In genomic region chr10:77898323-77899079, GRCh38 we compare ENCODE assay signal across 9 cellular contexts. TPM values are rescaled to one million over a fixed set of nuclear protein-coding genes. Genes with fewer than 3 reads are reported as not detected.
DNase-seq lines count a peak whose midpoint lies in the region; ATAC-seq and TF ChIP-seq lines count a peak whose summit lies in the region.
"Had no signal": no experiment of that assay in that cellular context is flagged by ENCODE, and none has a peak within 500 bp of the region (broad histone marks: within the 10 kb centered on the region; RNA-seq: fewer than 3 reads in every experiment).

No MANE protein-coding gene starts in this region.

- no peaks in the 10 kb centered on the region for H3K9me3 Mint-ChIP-seq in HFFc6
- H3K9me3 Mint-ChIP-seq in activated naive CD4-positive, alpha-beta T cell treated with anti-CD3 and anti-CD28 coated beads, Interleukin-2, amount 50 U/mL, for 72 hours = no peaks in the 10 kb centered on the region

- H3K27ac Mint-ChIP-seq in HFFc6 = peak overlapping the region; percentile 72
- no peak overlapping the region for H3K27ac Mint-ChIP-seq in activated naive CD4-positive, alpha-beta T cell treated with anti-CD3 and anti-CD28 coated beads, Interleukin-2, amount 50 U/mL, for 72 hours

- H3K36me3 Mint-ChIP-seq in HFFc6 (ENCODE audit: low read depth) = no peaks in the 10 kb centered on the region; the same call in 1 of the 2 replicates
- H3K36me3 Mint-ChIP-seq in activated naive CD4-positive, alpha-beta T cell treated with anti-CD3 and anti-CD28 coated beads, Interleukin-2, amount 50 U/mL, for 72 hours = no peaks in the 10 kb centered on the region

- H3K9ac ChIP-seq in smooth muscle cell (ENCODE audit: low read depth) = no peak overlapping the region

- H3F3A ChIP-seq in smooth muscle cell (ENCODE audit: low read depth) = no peaks in the 10 kb centered on the region

- in situ Hi-C loops in GM13977 (cut with MboI; ENCODE audit: low pct_unique_long_range_greater_than_20kb, low sequenced_read_pairs, unreplicated experiment) = no loop called here

- no peak overlapping the region for H3K4me3 Mint-ChIP-seq in HFFc6

- no peak overlapping the region for H3K4me3 ChIP-seq in smooth muscle cell

- H3K27me3 ChIP-seq in foreskin keratinocyte (no peaks in the 10 kb centered on the region), smooth muscle cell (ENCODE audit: low read depth) (no peaks in the 10 kb centered on the region)

- H3K9me3 ChIP-seq in smooth muscle cell (replicated peaks; ENCODE audit: low read depth) = no peaks in the 10 kb centered on the region

- peaks cover 97% of the 10 kb centered on the region for H4K20me1 ChIP-seq in smooth muscle cell (ENCODE audit: low read depth)

- H3K4me1 ChIP-seq in foreskin keratinocyte (peaks cover 42% of the 10 kb centered on the region), smooth muscle cell (ENCODE audit: low read depth) (no peaks in the 10 kb centered on the region)

- peak; percentile 90 for ATAC-seq in foreskin keratinocyte
- no peak for ATAC-seq in activated naive CD4-positive, alpha-beta T cell treated with anti-CD3 and anti-CD28 coated beads, Interleukin-2, amount 50 U/mL, for 72 hours

- H3K79me2 ChIP-seq in smooth muscle cell (ENCODE audit: low read depth) = peaks cover 91% of the 10 kb centered on the region

- 63% methylated on average over 19 of the region's 19 CpGs for WGBS in smooth muscle cell (ENCODE audit: low lambda C conversion rate)

- H3K4me2 ChIP-seq in smooth muscle cell = peak overlapping the region; percentile 17

- H2AFZ ChIP-seq in smooth muscle cell (ENCODE audit: low read depth) = no peak overlapping the region

- TF ChIP-seq CTCF in HFFc6 (IDR thresholded peaks at IDR 0.05) = no peak
- TF ChIP-seq CTCF in foreskin keratinocyte (conservative IDR thresholded peaks at IDR 0.05) = peak; percentile 29
- no peak for TF ChIP-seq CTCF in smooth muscle cell (IDR thresholded peaks at IDR 0.05; ENCODE audit: borderline replicate concordance, insufficient read depth, poor library complexity, severe bottlenecking)
- TF ChIP-seq CTCF in GM13977 (IDR thresholded peaks at IDR 0.05; ENCODE audit: extremely low read depth, insufficient read depth, missing control alignments) = no peak

- peak overlapping the region; percentile 75 for H3K27ac ChIP-seq in foreskin keratinocyte
- no peak overlapping the region for H3K27ac ChIP-seq in smooth muscle cell (ENCODE audit: low read depth)

- H3K4me1 Mint-ChIP-seq in HFFc6 (ENCODE audit: low read depth) = peaks cover 36% of the 10 kb centered on the region

- peaks cover 1% of the 10 kb centered on the region; the same call in 1 of the 2 replicates for H3K27me3 Mint-ChIP-seq in HFFc6 (ENCODE audit: insufficient read depth)

- DNase-seq in HFFc6 = no peak
- DNase-seq in NCI-H82 treated with DMSO at 0.1 percent for 48 hours (lab: John Stamatoyannopoulos, UW; ENCODE audit: unreplicated experiment) = peak; percentile 30
- peak; percentile 94 to 96 for DNase-seq in foreskin keratinocyte
- no peak for DNase-seq in smooth muscle cell (lab: John Stamatoyannopoulos, UW; ENCODE audit: unreplicated experiment)
- DNase-seq in activated gamma-delta T cell (lab: John Stamatoyannopoulos, UW) = no peak
- no peak for DNase-seq in GM13977 (ENCODE audit: low spot score)
- DNase-seq in NCI-H1048 (lab: John Stamatoyannopoulos, UW) = no peak
- no peak for DNase-seq in activated naive CD4-positive, alpha-beta T cell treated with anti-CD3 and anti-CD28 coated beads, Interleukin-2, amount 50 U/mL, for 72 hours (ENCODE audit: low spot score in 2 of 2)
- DNase-seq: activated CD4-positive, alpha-beta T cell treated with anti-CD3 and anti-CD28 coated beads, Interleukin-2, amount 50 U/mL, for 4 hours had no signal

- H3K36me3 ChIP-seq in smooth muscle cell (ENCODE audit: low read depth) = no peaks in the 10 kb centered on the region

RNA-seq across cellular contexts. Expression of gene DLG5, which starts 28.1 kb away (rescaled TPM):
- total RNA-seq in HFFc6 (2021; fragmentation: NEBNext Ultra II Directional; extraction: Animal tissue kit (Norgen Biotek cat#: 25700)) = 10 to 100 TPM; 48.2 to 52.9 (median 49.7) TPM
- total RNA-seq in foreskin keratinocyte (66.7 and 74.8 TPM in 2 replicates), smooth muscle cell (20.4 and 21.8 TPM in 2 replicates)
- polyA plus RNA-seq in foreskin keratinocyte (25.1 and 29.0 TPM in 2 replicates), smooth muscle cell (11.3 and 14.6 TPM in 2 replicates)
- total RNA-seq in activated naive CD4-positive, alpha-beta T cell treated with anti-CD3 and anti-CD28 coated beads, Interleukin-2, amount 50 U/mL, for 72 hours = 1 to 10 TPM; 1.3 to 4.6 TPM

Comparison
In these comparisons a context has a peak if more than half of its experiments do, and no peak if none do; other contexts are left out.
1. DNase-seq: peak in NCI-H82 treated with DMSO at 0.1 percent for 48 hours (single experiment) and foreskin keratinocyte (2 of 2); none in HFFc6 (single experiment), smooth muscle cell (single experiment), activated gamma-delta T cell (single experiment), GM13977 (single experiment), NCI-H1048 (single experiment) and activated naive CD4-positive, alpha-beta T cell treated with anti-CD3 and anti-CD28 coated beads, Interleukin-2, amount 50 U/mL, for 72 hours (0 of 2).